8 cellular contexts compared by ENCODE assay signal in the genomic region with DNA sequence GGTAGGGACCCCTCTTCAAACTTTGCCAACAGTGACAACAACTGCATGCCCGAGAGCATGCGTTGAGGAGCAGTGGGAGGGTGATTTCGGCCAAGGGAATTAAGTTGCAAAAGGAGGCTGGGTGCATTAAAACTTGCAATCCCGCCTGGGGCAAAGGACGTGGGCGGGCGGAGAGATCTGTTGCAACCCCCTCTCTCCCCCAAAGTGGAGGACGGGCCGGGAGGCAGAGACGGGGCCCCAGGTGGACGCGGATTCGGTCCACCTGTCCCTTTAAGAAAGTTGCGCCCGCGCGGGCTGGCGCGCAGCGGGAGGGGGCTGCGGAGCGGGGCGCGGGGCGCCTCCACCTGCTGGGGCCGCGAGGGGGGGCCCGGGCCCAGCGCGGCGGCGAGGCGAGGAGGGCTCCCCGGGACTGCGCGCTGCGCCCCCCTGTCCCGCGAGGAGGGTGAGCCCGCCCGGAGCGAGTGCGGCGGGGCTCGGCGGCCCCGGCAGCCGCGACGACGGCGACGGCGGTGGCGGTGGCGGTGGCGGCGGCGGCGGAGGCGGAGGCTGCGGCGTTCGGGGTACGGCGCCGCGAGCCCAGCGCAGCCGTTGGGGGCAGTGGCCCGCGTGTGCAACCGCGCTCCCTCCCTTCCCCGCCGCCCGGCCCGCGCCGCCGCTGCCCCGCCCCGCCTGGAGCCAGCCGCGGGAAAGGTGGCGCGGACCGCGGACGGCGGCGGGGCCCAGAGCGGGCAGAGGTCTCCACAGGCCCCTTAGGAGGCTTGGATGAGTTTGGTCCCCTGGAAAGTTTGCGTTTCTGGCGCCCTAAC. TPM values are rescaled to one million over a fixed set of nuclear protein-coding genes. Genes with fewer than 3 reads are reported as not detected.
DNase-seq lines count a peak whose midpoint lies in the region; FAIRE-seq and TF ChIP-seq lines count a peak whose summit lies in the region.

No MANE protein-coding gene starts in this region.

- H3K4me1 Mint-ChIP-seq in activated CD4-positive, alpha-beta memory T cell treated with anti-CD3 and anti-CD28 coated beads, Interleukin-2, amount 10 ng/mL, durations not matched to agents 7 days and 5 days: peaks cover 9% of the 10 kb centered on the region
- peaks cover 12% of the 10 kb centered on the region for H3K4me1 Mint-ChIP-seq in stimulated activated naive CD8-positive, alpha-beta T cell treated with anti-CD3 and anti-CD28 coated beads, Interleukin-15, Interleukin-2, amounts not matched to agents 100 ng/mL and 50 ng/mL, for 24 hours (ENCODE audit: low read depth)
- H3K4me1 Mint-ChIP-seq in HFFc6 (ENCODE audit: low read depth): peaks cover 6% of the 10 kb centered on the region; the same call in 1 of the 2 replicates

- DNase-seq in stimulated activated CD4-positive, alpha-beta T cell treated with anti-CD3 and anti-CD28 coated beads, Interleukin-4, amount 100 ng/mL, for 24 hours: peak; percentile 6
- no peak for DNase-seq in stimulated activated CD4-positive, alpha-beta T cell treated with anti-CD3 and anti-CD28 coated beads, Interleukin-2, amount 100 ng/mL, for 48 hours
- no peak for DNase-seq in activated CD4-positive, alpha-beta memory T cell treated with anti-CD3 and anti-CD28 coated beads, Interleukin-2, amount 10 ng/mL, durations not matched to agents 7 days and 5 days
- DNase-seq in iPS-NIHi7 (ENCODE audit: extremely low spot score) (peak; percentile 36), HFFc6 (no peak), GM12892 (ENCODE audit: insufficient read length) (no peak), superior temporal gyrus (ENCODE audit: extremely low spot score) (no peak)

- H3K27me3 Mint-ChIP-seq in activated CD4-positive, alpha-beta memory T cell treated with anti-CD3 and anti-CD28 coated beads, Interleukin-2, amount 10 ng/mL, durations not matched to agents 7 days and 5 days: peaks cover 62% of the 10 kb centered on the region
- peaks cover 72% of the 10 kb centered on the region for H3K27me3 Mint-ChIP-seq in stimulated activated naive CD8-positive, alpha-beta T cell treated with anti-CD3 and anti-CD28 coated beads, Interleukin-15, Interleukin-2, amounts not matched to agents 100 ng/mL and 50 ng/mL, for 24 hours
- H3K27me3 Mint-ChIP-seq in HFFc6 (ENCODE audit: insufficient read depth): peaks cover 54% of the 10 kb centered on the region

- TF ChIP-seq CTCF in HFFc6 (IDR thresholded peaks at IDR 0.05): no peak

- no peak for FAIRE-seq in GM12892 (lab: Jason Lieb, UNC)

- CTCF ChIA-PET in activated CD4-positive, alpha-beta memory T cell treated with anti-CD3 and anti-CD28 coated beads, Interleukin-2, amount 10 ng/mL, durations not matched to agents 7 days and 5 days (lab: Charles Lee): no interaction called here

- peak overlapping the region; percentile 59 for H3K4me3 Mint-ChIP-seq in activated CD4-positive, alpha-beta memory T cell treated with anti-CD3 and anti-CD28 coated beads, Interleukin-2, amount 10 ng/mL, durations not matched to agents 7 days and 5 days
- H3K4me3 Mint-ChIP-seq in stimulated activated naive CD8-positive, alpha-beta T cell treated with anti-CD3 and anti-CD28 coated beads, Interleukin-15, Interleukin-2, amounts not matched to agents 100 ng/mL and 50 ng/mL, for 24 hours: peak overlapping the region; percentile 84
- H3K4me3 Mint-ChIP-seq in HFFc6: no peak overlapping the region

- POLR2A ChIA-PET in activated CD4-positive, alpha-beta memory T cell treated with anti-CD3 and anti-CD28 coated beads, Interleukin-2, amount 10 ng/mL, durations not matched to agents 7 days and 5 days (lab: Charles Lee): no interaction called here

- no peak for TF ChIP-seq POLR2A in GM12892 (IDR thresholded peaks at IDR 0.05; ENCODE audit: low read depth, low read length)

- H3K9me3 Mint-ChIP-seq in activated CD4-positive, alpha-beta memory T cell treated with anti-CD3 and anti-CD28 coated beads, Interleukin-2, amount 10 ng/mL, durations not matched to agents 7 days and 5 days: no peaks in the 10 kb centered on the region
- no peaks in the 10 kb centered on the region for H3K9me3 Mint-ChIP-seq in stimulated activated naive CD8-positive, alpha-beta T cell treated with anti-CD3 and anti-CD28 coated beads, Interleukin-15, Interleukin-2, amounts not matched to agents 100 ng/mL and 50 ng/mL, for 24 hours
- H3K9me3 Mint-ChIP-seq in HFFc6: no peaks in the 10 kb centered on the region

- H3K27ac Mint-ChIP-seq in activated CD4-positive, alpha-beta memory T cell treated with anti-CD3 and anti-CD28 coated beads, Interleukin-2, amount 10 ng/mL, durations not matched to agents 7 days and 5 days: no peak overlapping the region
- H3K27ac Mint-ChIP-seq in stimulated activated naive CD8-positive, alpha-beta T cell treated with anti-CD3 and anti-CD28 coated beads, Interleukin-15, Interleukin-2, amounts not matched to agents 100 ng/mL and 50 ng/mL, for 24 hours: peak overlapping the region; percentile 76
- H3K27ac Mint-ChIP-seq in HFFc6: no peak overlapping the region

- no peaks in the 10 kb centered on the region for H3K36me3 Mint-ChIP-seq in activated CD4-positive, alpha-beta memory T cell treated with anti-CD3 and anti-CD28 coated beads, Interleukin-2, amount 10 ng/mL, durations not matched to agents 7 days and 5 days (ENCODE audit: low read depth)
- H3K36me3 Mint-ChIP-seq in stimulated activated naive CD8-positive, alpha-beta T cell treated with anti-CD3 and anti-CD28 coated beads, Interleukin-15, Interleukin-2, amounts not matched to agents 100 ng/mL and 50 ng/mL, for 24 hours (ENCODE audit: low read depth): no peaks in the 10 kb centered on the region
- H3K36me3 Mint-ChIP-seq in HFFc6 (ENCODE audit: low read depth): no peaks in the 10 kb centered on the region

RNA-seq across cellular contexts. Expression of a gene that starts 0.6 kb away (rescaled TPM):
- total RNA-seq in activated CD4-positive, alpha-beta memory T cell treated with anti-CD3 and anti-CD28 coated beads, Interleukin-2, amount 10 ng/mL, durations not matched to agents 7 days and 5 days: not detected
- total RNA-seq in HFFc6 (2021; fragmentation: NEBNext Ultra II Directional; extraction: Animal tissue kit (Norgen Biotek cat#: 25700)): not detected
- polyA plus RNA-seq in GM12892 (2012; ENCODE audit: missing spikeins): not detected

RNA-seq across cellular contexts. Expression of a gene that starts 38.1 kb away (rescaled TPM):
- not detected for total RNA-seq in activated CD4-positive, alpha-beta memory T cell treated with anti-CD3 and anti-CD28 coated beads, Interleukin-2, amount 10 ng/mL, durations not matched to agents 7 days and 5 days
- not detected for total RNA-seq in HFFc6 (2021; fragmentation: NEBNext Ultra II Directional; extraction: Animal tissue kit (Norgen Biotek cat#: 25700))
- 0.06 TPM for polyA plus RNA-seq in GM12892 (2012; ENCODE audit: missing spikeins)

Comparison
In these comparisons a context has a peak if more than half of its experiments do, and no peak if none do; other contexts are left out.
1. DNase-seq: peak in stimulated activated CD4-positive, alpha-beta T cell treated with anti-CD3 and anti-CD28 coated beads, Interleukin-4, amount 100 ng/mL, for 24 hours (single experiment) and iPS-NIHi7 (single experiment); none in stimulated activated CD4-positive, alpha-beta T cell treated with anti-CD3 and anti-CD28 coated beads, Interleukin-2, amount 100 ng/mL, for 48 hours (0 of 2), activated CD4-positive, alpha-beta memory T cell treated with anti-CD3 and anti-CD28 coated beads, Interleukin-2, amount 10 ng/mL, durations not matched to agents 7 days and 5 days (single experiment), HFFc6 (single experiment), GM12892 (single experiment) and superior temporal gyrus (single experiment).